ENCODE assay signal across 11 cellular contexts in genomic region chr2:30236591-30237245, GRCh38. TPM values are rescaled to one million over a fixed set of nuclear protein-coding genes. Genes with fewer than 3 reads are reported as not detected.
DNase-seq lines count a peak whose midpoint lies in the region; ATAC-seq and TF ChIP-seq lines count a peak whose summit lies in the region.
"Had no signal": no experiment of that assay in that cellular context is flagged by ENCODE, and none has a peak within 500 bp of the region (broad histone marks: within the 10 kb centered on the region; RNA-seq: fewer than 3 reads in every experiment).

No MANE protein-coding gene starts in this region.

- no peak overlapping the region for H2BK120ac ChIP-seq in IMR-90 (ENCODE audit: low read depth, low read length)

- 0 out of 4 replicates have a peak overlapping the region, but pooled peaks of 1 of the 2 experiments have one; percentile 45 for H4K8ac ChIP-seq in IMR-90 (ENCODE audit: low read depth in 2 of 2, low read length in 2 of 2)

- TF ChIP-seq POLR2A in IMR-90 (IDR thresholded peaks at IDR 0.05; ENCODE audit: low read depth, low read length) (no peak), heart left ventricle (IDR thresholded peaks at IDR 0.05) (no peak)

- peak overlapping the region; percentile 51 for H3K9ac ChIP-seq in IMR-90 (ENCODE audit: low read depth, low read length)

- no peak overlapping the region for H4K5ac ChIP-seq in IMR-90 (ENCODE audit: low read depth, low read length)

- H3K4me1 ChIP-seq in IMR-90 (ENCODE audit: control insufficient read depth, insufficient read depth, low read length) (peaks cover 47% of the 10 kb centered on the region), heart left ventricle (peaks cover 20 to 89% (median 85%) of the 10 kb centered on the region in 12 donors)

- H3K4me3 ChIP-seq in IMR-90 (ENCODE audit: insufficient read depth, low read depth, low read length) (peak overlapping the region; percentile 5; the same call in 1 of the 2 replicates), heart left ventricle (peak overlapping the region in 2 of 12 donors; percentile 29 to 98)
- H3K4me3 ChIP-seq: adrenal gland, skin epidermis had no signal

- POLR2A ChIA-PET in IMR-90 (lab: Charles Lee; ENCODE audit: unreplicated experiment), result interaction anchor here (0.5 to 1.5 kb wide), 9 partner anchors 8 to 1086 kb away, joined by 3 to 7 read pairs (median 4); no protein-coding TSS in a partner anchor

- H3K56ac ChIP-seq in IMR-90 (ENCODE audit: extremely low read depth, insufficient read depth, low read length), result 0 out of 2 replicates have a peak overlapping the region, but pooled peaks have one; percentile 23

- no peak overlapping the region for H4K91ac ChIP-seq in IMR-90 (ENCODE audit: insufficient read depth, low read depth, low read length)

- H3K36me3 ChIP-seq in IMR-90 (ENCODE audit: control insufficient read depth, insufficient read depth, low read length), result peaks cover 84% of the 10 kb centered on the region
- peaks cover 0 to 68% (median 42%) of the 10 kb centered on the region in 9 donors for H3K36me3 ChIP-seq in heart left ventricle
- H3K36me3 ChIP-seq: adrenal gland had no signal

- H3K4ac ChIP-seq in IMR-90 (ENCODE audit: low read depth, low read length), result peak overlapping the region; percentile 48; the same call in 1 of the 2 replicates

- H2AK5ac ChIP-seq in IMR-90 (ENCODE audit: low read depth, low read length), result no peak overlapping the region

- no peaks in the 10 kb centered on the region for H3K27me3 ChIP-seq in IMR-90 (ENCODE audit: control insufficient read depth, insufficient read depth, low read length)
- H3K27me3 ChIP-seq in heart left ventricle, result no peaks in the 10 kb centered on the region
- H3K27me3 ChIP-seq: adrenal gland had no signal

- H3K27ac Mint-ChIP-seq in stimulated activated effector memory CD8-positive, alpha-beta T cell treated with anti-CD3 and anti-CD28 coated beads, Interleukin-12 subunit alpha, Interleukin-12 subunit beta, amount 100 ng/mL, for 72 hours, result peak overlapping the region; percentile 79

- intact Hi-C loops in IMR-90 (cut with micrococcal nuclease), result loop anchor here (10.0 kb wide), 1 partner anchor 468 kb away; no protein-coding TSS in a partner anchor
- intact Hi-C loops in heart left ventricle (cut with DNase I), result loop anchor here in 9 of 10 donors (2.0 to 10.0 kb wide), 9 partner anchors 66 to 328 kb away; partner anchors contain the start of gene LCLAT1 (in 4 of the 9)

- in situ Hi-C loops in IMR-90 (cut with MboI; ENCODE audit: low sequenced_read_pairs), result no loop called here

- no peak overlapping the region for H2AFZ ChIP-seq in IMR-90 (replicated peaks; ENCODE audit: low read length, poor library complexity)

- CTCF ChIA-PET in IMR-90 (lab: Yijun Ruan, JAX), result interaction anchor here (0.5 kb wide), 1 partner anchor 265 kb away, joined by 3 read pairs; no protein-coding TSS in a partner anchor

- H3K4me1 Mint-ChIP-seq in stimulated activated effector memory CD8-positive, alpha-beta T cell treated with anti-CD3 and anti-CD28 coated beads, Interleukin-12 subunit alpha, Interleukin-12 subunit beta, amount 100 ng/mL, for 72 hours, result peaks cover 83% of the 10 kb centered on the region

- peak overlapping the region; percentile 74 for H3K23ac ChIP-seq in IMR-90 (ENCODE audit: low read depth, low read length)

- no TSS peak for BruUV-seq in IMR-90 (replicated peaks; lab: Mats Ljungman, UMichigan)

- H2BK15ac ChIP-seq in IMR-90 (ENCODE audit: low read depth, low read length), result no peak overlapping the region

- H2BK5ac ChIP-seq in IMR-90 (ENCODE audit: low read depth, low read length, poor library complexity, severe bottlenecking), result peak overlapping the region; percentile 79

- no peak for TF ChIP-seq CTCF in IMR-90 (conservative IDR thresholded peaks at IDR 0.05; ENCODE audit: low read depth, low read length)
- no peak for TF ChIP-seq CTCF in heart left ventricle (IDR thresholded peaks at IDR 0.05)

- 60% methylated on average over 2 of the region's 8 CpGs; no CpG with 5 or more reads in 1 of the 2 experiments for WGBS in IMR-90 (ENCODE audit: extremely low coverage in 2 of 2, insufficient read length in 1 of 2), 2 experiments
- 22 to 42% (median 34%) methylated on average over 5 to 8 of the region's 8 CpGs for WGBS in heart left ventricle, 4 donors

- peak overlapping the region; percentile 76 for H3K4me3 Mint-ChIP-seq in stimulated activated effector memory CD8-positive, alpha-beta T cell treated with anti-CD3 and anti-CD28 coated beads, Interleukin-12 subunit alpha, Interleukin-12 subunit beta, amount 100 ng/mL, for 72 hours

- ATAC-seq in IMR-90 (ENCODE audit: low read depth) (no peak), heart left ventricle (peak; percentile 42 to 62 (median 52)), GM21786 (IDR thresholded peaks at IDR 0.05; ENCODE audit: unreplicated experiment) (no peak)
- ATAC-seq in stimulated activated effector memory CD8-positive, alpha-beta T cell treated with anti-CD3 and anti-CD28 coated beads, Interleukin-12 subunit alpha, Interleukin-12 subunit beta, amount 100 ng/mL, for 72 hours, result no peak
- ATAC-seq: Panc1 had no signal

- no peak for TF ChIP-seq RAD21 in IMR-90 (IDR thresholded peaks at IDR 0.05; ENCODE audit: low read length)

- H4K20me1 ChIP-seq in IMR-90 (ENCODE audit: insufficient read depth, low read length), result peaks cover 99% of the 10 kb centered on the region

- no peak overlapping the region for H2BK20ac ChIP-seq in IMR-90 (ENCODE audit: low read depth, low read length)

- peak overlapping the region; percentile 50 for H3K14ac ChIP-seq in IMR-90 (replicated peaks; ENCODE audit: low read depth, low read length)

- H3K18ac ChIP-seq in IMR-90 (ENCODE audit: low read depth, low read length), result no peak overlapping the region

- DNase-seq in IMR-90 (no peak), heart left ventricle (peak in 4 of 5 donors; percentile 49 to 82 (median 70)), caudate nucleus (lab: John Stamatoyannopoulos, UW) (no peak)
- DNase-seq in activated CD8-positive, alpha-beta memory T cell treated with anti-CD3 and anti-CD28 coated beads, Interleukin-2, amount 50 U/mL, for 48 hours, result peak; percentile 53
- DNase-seq in stimulated activated effector memory CD8-positive, alpha-beta T cell treated with anti-CD3 and anti-CD28 coated beads, Interleukin-12 subunit alpha, Interleukin-12 subunit beta, amount 100 ng/mL, for 72 hours (ENCODE audit: low spot score in 2 of 2), result no peak
- DNase-seq in effector CD8-positive, alpha-beta T cell (lab: John Stamatoyannopoulos, UW), result no peak
- DNase-seq: NCI-H2171 had no signal

- H3K36me3 Mint-ChIP-seq in stimulated activated effector memory CD8-positive, alpha-beta T cell treated with anti-CD3 and anti-CD28 coated beads, Interleukin-12 subunit alpha, Interleukin-12 subunit beta, amount 100 ng/mL, for 72 hours, result peaks cover 100% of the 10 kb centered on the region

- H3K9me1 ChIP-seq in IMR-90 (ENCODE audit: insufficient read depth, low read length), result peaks cover 51% of the 10 kb centered on the region

- no peak overlapping the region for H2AK9ac ChIP-seq in IMR-90 (replicated peaks; ENCODE audit: low read depth, low read length, poor library complexity)

- no peaks in the 10 kb centered on the region for H3K9me3 ChIP-seq in IMR-90 (ENCODE audit: control insufficient read depth, insufficient read depth, low read length)
- H3K9me3 ChIP-seq in heart left ventricle, result no peaks in the 10 kb centered on the region
- H3K9me3 ChIP-seq: adrenal gland had no signal

- peak overlapping the region; percentile 78 for H3K4me2 ChIP-seq in IMR-90 (ENCODE audit: low read depth, low read length)

- peak overlapping the region; percentile 71; the same call in 1 of the 2 replicates for H3K27ac ChIP-seq in IMR-90 (ENCODE audit: insufficient read depth, low read length)
- peak overlapping the region; percentile 6 to 100 (median 73) for H3K27ac ChIP-seq in heart left ventricle
- H3K27ac ChIP-seq in caudate nucleus (ENCODE audit: low read depth, low read length), result no peak overlapping the region

- H3K79me1 ChIP-seq in IMR-90 (ENCODE audit: low read depth in 1 of 2, low read length in 2 of 2), result peaks cover 4 to 84% of the 10 kb centered on the region in 2 experiments; a peak in 2 of 4 replicates

- H3K9me3 Mint-ChIP-seq in stimulated activated effector memory CD8-positive, alpha-beta T cell treated with anti-CD3 and anti-CD28 coated beads, Interleukin-12 subunit alpha, Interleukin-12 subunit beta, amount 100 ng/mL, for 72 hours, result no peaks in the 10 kb centered on the region

- dilution Hi-C loops in IMR-90 (cut with HindIII; ENCODE audit: low sequenced_read_pairs, unreplicated experiment), result no loop called here

TF ChIP-seq in IMR-90, 13 proteins besides CTCF, POLR2A, EP300 and RAD21 (continues in another document):
- TF ChIP-seq RFX5 (IDR thresholded peaks at IDR 0.05; ENCODE audit: low read depth, low read length), result no peak
- TF ChIP-seq FOS (IDR thresholded peaks at IDR 0.05; ENCODE audit: low read depth, low read length), result no peak
- TF ChIP-seq MXI1 (IDR thresholded peaks at IDR 0.05; ENCODE audit: borderline replicate concordance, low read depth, low read length), result no peak
- TF ChIP-seq, protein P1, sequence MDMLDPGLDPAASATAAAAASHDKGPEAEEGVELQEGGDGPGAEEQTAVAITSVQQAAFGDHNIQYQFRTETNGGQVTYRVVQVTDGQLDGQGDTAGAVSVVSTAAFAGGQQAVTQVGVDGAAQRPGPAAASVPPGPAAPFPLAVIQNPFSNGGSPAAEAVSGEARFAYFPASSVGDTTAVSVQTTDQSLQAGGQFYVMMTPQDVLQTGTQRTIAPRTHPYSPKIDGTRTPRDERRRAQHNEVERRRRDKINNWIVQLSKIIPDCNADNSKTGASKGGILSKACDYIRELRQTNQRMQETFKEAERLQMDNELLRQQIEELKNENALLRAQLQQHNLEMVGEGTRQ (IDR thresholded peaks at IDR 0.05; ENCODE audit: low read depth, low read length), result no peak
- TF ChIP-seq MAZ (IDR thresholded peaks at IDR 0.05; ENCODE audit: borderline replicate concordance, low read depth, low read length), result no peak
- no peak for TF ChIP-seq NFE2L2 (IDR thresholded peaks at IDR 0.05; ENCODE audit: low read depth, low read length)
- TF ChIP-seq SMC3 (IDR thresholded peaks at IDR 0.05; ENCODE audit: low read depth, low read length), result no peak
- no peak for TF ChIP-seq CHD1 (IDR thresholded peaks at IDR 0.05; ENCODE audit: low read depth, low read length)
- TF ChIP-seq MAFK (IDR thresholded peaks at IDR 0.05; ENCODE audit: low read depth, low read length), result no peak

RNA-seq across cellular contexts. Expression of gene LBH, which starts 5.4 kb away (rescaled TPM):
- 155 and 158 TPM in 2 replicates for total RNA-seq in IMR-90 (2012; rRNA removed)
- 163 and 202 TPM in 2 replicates for polyA plus RNA-seq in IMR-90 (2012; rRNA removed)
- polyA plus RNA-seq in IMR-90 (2012; cell fraction: cytosol; rRNA removed), result 108 and 247 TPM in 2 replicates
- polyA plus RNA-seq in IMR-90 (2012; cell fraction: nucleus; rRNA removed; ENCODE audit: low replicate concordance), result 92.9 and 150 TPM in 2 replicates
- 100 to 1,000 TPM; 125 to 226 (median 169) TPM for total RNA-seq in heart left ventricle
- 100 to 1,000 TPM in 1 of 2 donors, 10 to 100 TPM in 1; 54.2 to 166 TPM for polyA plus RNA-seq in heart left ventricle

Comparison
In these comparisons a context has a peak if more than half of its experiments do, and no peak if none do; other contexts are left out.
1. ATAC-seq: peak in heart left ventricle (4 of 4); none in IMR-90 (single experiment), stimulated activated effector memory CD8-positive, alpha-beta T cell treated with anti-CD3 and anti-CD28 coated beads, Interleukin-12 subunit alpha, Interleukin-12 subunit beta, amount 100 ng/mL, for 72 hours (single experiment) and GM21786 (single experiment).
2. DNase-seq: peak in activated CD8-positive, alpha-beta memory T cell treated with anti-CD3 and anti-CD28 coated beads, Interleukin-2, amount 50 U/mL, for 48 hours (single experiment) and heart left ventricle (4 of 5); none in IMR-90 (single experiment), stimulated activated effector memory CD8-positive, alpha-beta T cell treated with anti-CD3 and anti-CD28 coated beads, Interleukin-12 subunit alpha, Interleukin-12 subunit beta, amount 100 ng/mL, for 72 hours (0 of 2), caudate nucleus (0 of 61) and effector CD8-positive, alpha-beta T cell (single experiment).